Comparison of ENCODE assay signal across 16 cellular contexts in genomic region chr20:7137395-7138151, GRCh38.
DNase-seq lines count a peak whose midpoint lies in the region; ATAC-seq and TF ChIP-seq lines count a peak whose summit lies in the region.
"Had no signal": no experiment of that assay in that cellular context is flagged by ENCODE, and none has a peak within 500 bp of the region (broad histone marks: within the 10 kb centered on the region; RNA-seq: fewer than 3 reads in every experiment).

No MANE protein-coding gene starts in this region.

- DNase-seq in OCI-LY7 (ENCODE audit: low spot score) (no peak), amygdala (lab: John Stamatoyannopoulos, UW) (no peak), DMS153 (lab: John Stamatoyannopoulos, UW) (no peak)
- DNase-seq in stimulated activated CD8-positive, alpha-beta memory T cell treated with anti-CD3 and anti-CD28 coated beads, Interleukin-4, amount 100 ng/mL, for 48 hours = no peak
- DNase-seq: activated CD4-positive, alpha-beta memory T cell treated with anti-CD3 and anti-CD28 coated beads, Interleukin-2, amount 10 ng/mL, durations not matched to agents 7 days and 5 days; aorta; cortex of kidney; KBM-7; kidney glomerular epithelial cell; NCI-H1417; NCI-H226; posterior cingulate gyrus had no signal

- no peak overlapping the region for H3K4me3 ChIP-seq in OCI-LY7 (ENCODE audit: low read depth, low read length, poor library complexity, severe bottlenecking)

- BruUV-seq in OCI-LY7 (replicated peaks; lab: Mats Ljungman, UMichigan) = no TSS peak

- H4K20me1 ChIP-seq in OCI-LY7 (ENCODE audit: insufficient read depth, low read length) = no peaks in the 10 kb centered on the region

- 0 out of 2 replicates have a peak, but pooled peaks have one; percentile 29 for TF ChIP-seq CTCF in OCI-LY7 (conservative IDR thresholded peaks at IDR 0.05; ENCODE audit: low read length)

- intact Hi-C loops in OCI-LY7 (cut with micrococcal nuclease; ENCODE audit: unreplicated experiment) = no loop called here

- H2AFZ ChIP-seq in OCI-LY7 (ENCODE audit: low read length) = no peak overlapping the region

- no peaks in the 10 kb centered on the region for H3K36me3 ChIP-seq in OCI-LY7 (ENCODE audit: insufficient read depth, low read length)

- H3K27ac ChIP-seq in OCI-LY7 (ENCODE audit: low read depth, low read length, poor library complexity, severe bottlenecking) = no peak overlapping the region

- no peaks in the 10 kb centered on the region for H3K9me2 ChIP-seq in OCI-LY7 (ENCODE audit: insufficient read depth, low read length)

- H3K4me2 ChIP-seq in OCI-LY7 (ENCODE audit: low read length) = no peak overlapping the region

- no peaks in the 10 kb centered on the region for H3K79me2 ChIP-seq in OCI-LY7 (ENCODE audit: insufficient read depth, low read depth, low read length)

- CTCF ChIA-PET in OCI-LY7 (lab: Charles Lee; ENCODE audit: unreplicated experiment) = no interaction called here

- ATAC-seq in GM18858 (IDR thresholded peaks at IDR 0.05; ENCODE audit: unreplicated experiment) (peak; percentile 56), GM21423 (IDR thresholded peaks at IDR 0.05; ENCODE audit: unreplicated experiment) (peak; percentile 97), HG03066 (IDR thresholded peaks at IDR 0.05; ENCODE audit: low read depth, unreplicated experiment) (peak; percentile 70), GM21529 (IDR thresholded peaks at IDR 0.05; ENCODE audit: unreplicated experiment) (no peak)

- no peaks in the 10 kb centered on the region for H3K4me1 ChIP-seq in OCI-LY7 (ENCODE audit: insufficient read depth, low read length, poor library complexity, severe bottlenecking)

- H3K9me3 ChIP-seq in OCI-LY7 (ENCODE audit: low read length) = no peaks in the 10 kb centered on the region

- POLR2A ChIA-PET in OCI-LY7 (lab: Charles Lee) = interaction anchor here (0.7 kb wide), 1 partner anchor 10 kb away, joined by 3 read pairs; no protein-coding TSS in a partner anchor
